13 cellular contexts compared by ENCODE assay signal in genomic region chr1:19442150-19443096, GRCh38. TPM values are rescaled to one million over a fixed set of nuclear protein-coding genes. Genes with fewer than 3 reads are reported as not detected.
DNase-seq lines count a peak whose midpoint lies in the region; ATAC-seq and TF ChIP-seq lines count a peak whose summit lies in the region.
"Had no signal": no experiment of that assay in that cellular context is flagged by ENCODE, and none has a peak within 500 bp of the region (broad histone marks: within the 10 kb centered on the region; RNA-seq: fewer than 3 reads in every experiment).

No MANE protein-coding gene starts in this region.

- H3K4me2 ChIP-seq in BLaER1 (peak overlapping the region; percentile 20; the same call in 1 of the 2 replicates), osteoblast (ENCODE audit: insufficient read depth, low read length) (peak overlapping the region; percentile 31)

- no peak overlapping the region for H3K4me3 Mint-ChIP-seq in endodermal cell
- H3K4me3 Mint-ChIP-seq: type B pancreatic cell had no signal

- H3K4me3 ChIP-seq in BLaER1 (no peak overlapping the region), endodermal cell (ENCODE audit: low read length) (no peak overlapping the region), osteoblast (ENCODE audit: insufficient read depth, low read length) (no peak overlapping the region)

- peaks cover 15% of the 10 kb centered on the region for H3K36me3 Mint-ChIP-seq in endodermal cell (ENCODE audit: low read depth)
- H3K36me3 Mint-ChIP-seq: type B pancreatic cell had no signal

- H3K9ac ChIP-seq in BLaER1 (no peak overlapping the region), endodermal cell (ENCODE audit: extremely low read depth, low read length, poor library complexity, severe bottlenecking) (no peak overlapping the region)

- H4K20me1 ChIP-seq in BLaER1 (peaks cover 100% of the 10 kb centered on the region), osteoblast (ENCODE audit: insufficient read depth, low read length) (peaks cover 29% of the 10 kb centered on the region)

- DNase-seq in LHCN-M2 (ENCODE audit: low read depth) = peak; percentile 57
- DNase-seq in endodermal cell = no peak
- DNase-seq in osteoblast (ENCODE audit: insufficient read length, low spot score, missing footprints) = peak; percentile 74
- DNase-seq in omental fat pad (ENCODE audit: low spot score) = no peak
- no peak for DNase-seq in NAMALWA (ENCODE audit: low spot score)
- no peak for DNase-seq in stimulated activated CD4-positive, alpha-beta T cell treated with anti-CD3 and anti-CD28 coated beads, Interleukin-1b, Interleukin-23, amount 100 ng/mL, for 48 hours
- DNase-seq in EL = no peak
- DNase-seq: mesendoderm; PC-3; stimulated activated CD4-positive, alpha-beta T cell treated with anti-CD3 and anti-CD28 coated beads, Interleukin-2, amount 100 ng/mL, for 48 hours; WERI-Rb-1 had no signal

- H3K36me3 ChIP-seq in BLaER1 (peaks cover 16% of the 10 kb centered on the region), endodermal cell (ENCODE audit: control insufficient read depth, insufficient read depth, low read length) (peaks cover 17% of the 10 kb centered on the region), osteoblast (ENCODE audit: insufficient read depth, low read length) (peaks cover 16% of the 10 kb centered on the region)
- H3K36me3 ChIP-seq: WERI-Rb-1 had no signal

- H3K9me3 ChIP-seq in BLaER1 (no peaks in the 10 kb centered on the region), endodermal cell (ENCODE audit: control insufficient read depth, low read length) (no peaks in the 10 kb centered on the region), osteoblast (ENCODE audit: low read depth, low read length) (no peaks in the 10 kb centered on the region)

- no peaks in the 10 kb centered on the region for H3K9me3 Mint-ChIP-seq in endodermal cell
- H3K9me3 Mint-ChIP-seq: type B pancreatic cell had no signal

- H3K27me3 ChIP-seq in BLaER1 (no peaks in the 10 kb centered on the region), endodermal cell (ENCODE audit: control insufficient read depth, insufficient read depth, low read length, poor library complexity, severe bottlenecking) (no peaks in the 10 kb centered on the region), osteoblast (ENCODE audit: insufficient read depth, low read length) (no peaks in the 10 kb centered on the region)

- no peak for ATAC-seq in omental fat pad (ENCODE audit: low FRiP score)
- ATAC-seq: PC-3 had no signal

- H3K4me1 ChIP-seq in BLaER1 (peaks cover 88% of the 10 kb centered on the region), endodermal cell (ENCODE audit: control insufficient read depth, insufficient read depth, low read length) (no peaks in the 10 kb centered on the region), osteoblast (ENCODE audit: insufficient read depth, low read length) (peaks cover 53% of the 10 kb centered on the region)

- H3K27ac ChIP-seq in BLaER1 = no peak overlapping the region
- H3K27ac ChIP-seq in endodermal cell (ENCODE audit: low read depth, low read length) = no peak overlapping the region
- H3K27ac ChIP-seq in osteoblast (ENCODE audit: low read depth, low read length) = peak overlapping the region; percentile 77
- H3K27ac ChIP-seq: WERI-Rb-1 had no signal

- H3K27me3 Mint-ChIP-seq in endodermal cell (ENCODE audit: insufficient read depth) = no peaks in the 10 kb centered on the region
- H3K27me3 Mint-ChIP-seq: type B pancreatic cell had no signal

- H3K4me1 Mint-ChIP-seq in endodermal cell = peaks cover 23% of the 10 kb centered on the region

- H2AFZ ChIP-seq in osteoblast (ENCODE audit: low read length) = no peak overlapping the region

- peak overlapping the region; percentile 65 for H3K27ac Mint-ChIP-seq in endodermal cell

- no peak for TF ChIP-seq CTCF in endodermal cell (conservative IDR thresholded peaks at IDR 0.05)
- TF ChIP-seq CTCF in osteoblast (IDR thresholded peaks at IDR 0.05; ENCODE audit: extremely low read depth, low read depth, low read length) = no peak
- TF ChIP-seq CTCF in omental fat pad (IDR thresholded peaks at IDR 0.05) = no peak

- WGBS in endodermal cell (ENCODE audit: insufficient coverage in 1 of 2, insufficient read length in 1 of 2), 2 experiments = 89 to 91% methylated on average over 20 to 22 of the region's 22 CpGs

- peaks cover 97% of the 10 kb centered on the region for H3K79me2 ChIP-seq in osteoblast (ENCODE audit: insufficient read depth, low read length)

RNA-seq across cellular contexts. Expression of gene CAPZB, which starts 42.9 kb away (rescaled TPM):
- 97.1 and 134 TPM in 2 replicates for total RNA-seq in LHCN-M2 (2014; rRNA removed)
- 454 TPM for polyA plus RNA-seq in LHCN-M2 (2012)
- 100 to 1,000 TPM; 334 to 362 TPM for total RNA-seq in endodermal cell
- 254 TPM for polyA plus RNA-seq in endodermal cell (2013, experiment 1 of 2)
- 240 TPM for polyA plus RNA-seq in endodermal cell (2013, experiment 2 of 2)
- total RNA-seq in osteoblast = 217 and 224 TPM in 2 replicates
- 100 to 1,000 TPM in 3 of 4 donors, 10 to 100 TPM in 1; 98.0 to 130 (median 120) TPM for total RNA-seq in omental fat pad

Comparison
In these comparisons a context has a peak if more than half of its experiments do, and no peak if none do; other contexts are left out.
1. DNase-seq: peak in LHCN-M2 (single experiment) and osteoblast (single experiment); none in endodermal cell (single experiment), omental fat pad (single experiment), NAMALWA (single experiment), stimulated activated CD4-positive, alpha-beta T cell treated with anti-CD3 and anti-CD28 coated beads, Interleukin-1b, Interleukin-23, amount 100 ng/mL, for 48 hours (single experiment) and EL (single experiment).